2 cellular contexts compared by ENCODE assay signal in genomic region chr3:193240436-193240849, GRCh38.
TF ChIP-seq lines count a peak whose summit lies in the region.

No MANE protein-coding gene starts in this region.

TF ChIP-seq in GM23338, 12 proteins besides CTCF, POLR2A, EP300 and RAD21 (continued from another document):
- TF ChIP-seq, protein P1, sequence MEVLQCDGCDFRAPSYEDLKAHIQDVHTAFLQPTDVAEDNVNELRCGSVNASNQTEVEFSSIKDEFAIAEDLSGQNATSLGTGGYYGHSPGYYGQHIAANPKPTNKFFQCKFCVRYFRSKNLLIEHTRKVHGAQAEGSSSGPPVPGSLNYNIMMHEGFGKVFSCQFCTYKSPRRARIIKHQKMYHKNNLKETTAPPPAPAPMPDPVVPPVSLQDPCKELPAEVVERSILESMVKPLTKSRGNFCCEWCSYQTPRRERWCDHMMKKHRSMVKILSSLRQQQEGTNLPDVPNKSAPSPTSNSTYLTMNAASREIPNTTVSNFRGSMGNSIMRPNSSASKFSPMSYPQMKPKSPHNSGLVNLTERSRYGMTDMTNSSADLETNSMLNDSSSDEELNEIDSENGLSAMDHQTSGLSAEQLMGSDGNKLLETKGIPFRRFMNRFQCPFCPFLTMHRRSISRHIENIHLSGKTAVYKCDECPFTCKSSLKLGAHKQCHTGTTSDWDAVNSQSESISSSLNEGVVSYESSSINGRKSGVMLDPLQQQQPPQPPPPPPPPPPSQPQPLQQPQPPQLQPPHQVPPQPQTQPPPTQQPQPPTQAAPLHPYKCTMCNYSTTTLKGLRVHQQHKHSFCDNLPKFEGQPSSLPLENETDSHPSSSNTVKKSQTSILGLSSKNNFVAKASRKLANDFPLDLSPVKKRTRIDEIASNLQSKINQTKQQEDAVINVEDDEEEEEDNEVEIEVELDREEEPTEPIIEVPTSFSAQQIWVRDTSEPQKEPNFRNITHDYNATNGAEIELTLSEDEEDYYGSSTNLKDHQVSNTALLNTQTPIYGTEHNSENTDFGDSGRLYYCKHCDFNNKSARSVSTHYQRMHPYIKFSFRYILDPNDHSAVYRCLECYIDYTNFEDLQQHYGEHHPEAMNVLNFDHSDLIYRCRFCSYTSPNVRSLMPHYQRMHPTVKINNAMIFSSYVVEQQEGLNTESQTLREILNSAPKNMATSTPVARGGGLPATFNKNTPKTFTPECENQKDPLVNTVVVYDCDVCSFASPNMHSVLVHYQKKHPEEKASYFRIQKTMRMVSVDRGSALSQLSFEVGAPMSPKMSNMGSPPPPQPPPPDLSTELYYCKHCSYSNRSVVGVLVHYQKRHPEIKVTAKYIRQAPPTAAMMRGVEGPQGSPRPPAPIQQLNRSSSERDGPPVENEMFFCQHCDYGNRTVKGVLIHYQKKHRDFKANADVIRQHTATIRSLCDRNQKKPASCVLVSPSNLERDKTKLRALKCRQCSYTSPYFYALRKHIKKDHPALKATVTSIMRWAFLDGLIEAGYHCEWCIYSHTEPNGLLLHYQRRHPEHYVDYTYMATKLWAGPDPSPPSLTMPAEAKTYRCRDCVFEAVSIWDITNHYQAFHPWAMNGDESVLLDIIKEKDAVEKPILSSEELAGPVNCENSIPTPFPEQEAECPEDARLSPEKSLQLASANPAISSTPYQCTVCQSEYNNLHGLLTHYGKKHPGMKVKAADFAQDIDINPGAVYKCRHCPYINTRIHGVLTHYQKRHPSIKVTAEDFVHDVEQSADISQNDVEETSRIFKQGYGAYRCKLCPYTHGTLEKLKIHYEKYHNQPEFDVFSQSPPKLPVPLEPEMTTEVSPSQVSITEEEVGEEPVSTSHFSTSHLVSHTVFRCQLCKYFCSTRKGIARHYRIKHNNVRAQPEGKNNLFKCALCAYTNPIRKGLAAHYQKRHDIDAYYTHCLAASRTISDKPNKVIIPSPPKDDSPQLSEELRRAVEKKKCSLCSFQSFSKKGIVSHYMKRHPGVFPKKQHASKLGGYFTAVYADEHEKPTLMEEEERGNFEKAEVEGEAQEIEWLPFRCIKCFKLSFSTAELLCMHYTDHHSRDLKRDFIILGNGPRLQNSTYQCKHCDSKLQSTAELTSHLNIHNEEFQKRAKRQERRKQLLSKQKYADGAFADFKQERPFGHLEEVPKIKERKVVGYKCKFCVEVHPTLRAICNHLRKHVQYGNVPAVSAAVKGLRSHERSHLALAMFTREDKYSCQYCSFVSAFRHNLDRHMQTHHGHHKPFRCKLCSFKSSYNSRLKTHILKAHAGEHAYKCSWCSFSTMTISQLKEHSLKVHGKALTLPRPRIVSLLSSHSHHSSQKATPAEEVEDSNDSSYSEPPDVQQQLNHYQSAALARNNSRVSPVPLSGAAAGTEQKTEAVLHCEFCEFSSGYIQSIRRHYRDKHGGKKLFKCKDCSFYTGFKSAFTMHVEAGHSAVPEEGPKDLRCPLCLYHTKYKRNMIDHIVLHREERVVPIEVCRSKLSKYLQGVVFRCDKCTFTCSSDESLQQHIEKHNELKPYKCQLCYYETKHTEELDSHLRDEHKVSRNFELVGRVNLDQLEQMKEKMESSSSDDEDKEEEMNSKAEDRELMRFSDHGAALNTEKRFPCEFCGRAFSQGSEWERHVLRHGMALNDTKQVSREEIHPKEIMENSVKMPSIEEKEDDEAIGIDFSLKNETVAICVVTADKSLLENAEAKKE (CRISPR knock-in tag; IDR thresholded peaks at IDR 0.05): no peak
- TF ChIP-seq, protein P2, sequence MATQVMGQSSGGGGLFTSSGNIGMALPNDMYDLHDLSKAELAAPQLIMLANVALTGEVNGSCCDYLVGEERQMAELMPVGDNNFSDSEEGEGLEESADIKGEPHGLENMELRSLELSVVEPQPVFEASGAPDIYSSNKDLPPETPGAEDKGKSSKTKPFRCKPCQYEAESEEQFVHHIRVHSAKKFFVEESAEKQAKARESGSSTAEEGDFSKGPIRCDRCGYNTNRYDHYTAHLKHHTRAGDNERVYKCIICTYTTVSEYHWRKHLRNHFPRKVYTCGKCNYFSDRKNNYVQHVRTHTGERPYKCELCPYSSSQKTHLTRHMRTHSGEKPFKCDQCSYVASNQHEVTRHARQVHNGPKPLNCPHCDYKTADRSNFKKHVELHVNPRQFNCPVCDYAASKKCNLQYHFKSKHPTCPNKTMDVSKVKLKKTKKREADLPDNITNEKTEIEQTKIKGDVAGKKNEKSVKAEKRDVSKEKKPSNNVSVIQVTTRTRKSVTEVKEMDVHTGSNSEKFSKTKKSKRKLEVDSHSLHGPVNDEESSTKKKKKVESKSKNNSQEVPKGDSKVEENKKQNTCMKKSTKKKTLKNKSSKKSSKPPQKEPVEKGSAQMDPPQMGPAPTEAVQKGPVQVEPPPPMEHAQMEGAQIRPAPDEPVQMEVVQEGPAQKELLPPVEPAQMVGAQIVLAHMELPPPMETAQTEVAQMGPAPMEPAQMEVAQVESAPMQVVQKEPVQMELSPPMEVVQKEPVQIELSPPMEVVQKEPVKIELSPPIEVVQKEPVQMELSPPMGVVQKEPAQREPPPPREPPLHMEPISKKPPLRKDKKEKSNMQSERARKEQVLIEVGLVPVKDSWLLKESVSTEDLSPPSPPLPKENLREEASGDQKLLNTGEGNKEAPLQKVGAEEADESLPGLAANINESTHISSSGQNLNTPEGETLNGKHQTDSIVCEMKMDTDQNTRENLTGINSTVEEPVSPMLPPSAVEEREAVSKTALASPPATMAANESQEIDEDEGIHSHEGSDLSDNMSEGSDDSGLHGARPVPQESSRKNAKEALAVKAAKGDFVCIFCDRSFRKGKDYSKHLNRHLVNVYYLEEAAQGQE (IDR thresholded peaks at IDR 0.05; ENCODE audit: unreplicated experiment): no peak
- TF ChIP-seq, protein P3, sequence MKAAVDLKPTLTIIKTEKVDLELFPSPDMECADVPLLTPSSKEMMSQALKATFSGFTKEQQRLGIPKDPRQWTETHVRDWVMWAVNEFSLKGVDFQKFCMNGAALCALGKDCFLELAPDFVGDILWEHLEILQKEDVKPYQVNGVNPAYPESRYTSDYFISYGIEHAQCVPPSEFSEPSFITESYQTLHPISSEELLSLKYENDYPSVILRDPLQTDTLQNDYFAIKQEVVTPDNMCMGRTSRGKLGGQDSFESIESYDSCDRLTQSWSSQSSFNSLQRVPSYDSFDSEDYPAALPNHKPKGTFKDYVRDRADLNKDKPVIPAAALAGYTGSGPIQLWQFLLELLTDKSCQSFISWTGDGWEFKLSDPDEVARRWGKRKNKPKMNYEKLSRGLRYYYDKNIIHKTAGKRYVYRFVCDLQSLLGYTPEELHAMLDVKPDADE (IDR thresholded peaks at IDR 0.05): no peak

TF ChIP-seq in WTC11, 78 proteins besides CTCF, POLR2A, EP300 and RAD21 (continued from another document):
- TF ChIP-seq MLX (CRISPR knock-in tag; IDR thresholded peaks at IDR 0.05): no peak
- no peak for TF ChIP-seq RELA (CRISPR knock-in tag; IDR thresholded peaks at IDR 0.05; ENCODE audit: borderline replicate concordance)
- TF ChIP-seq ZNF396 (CRISPR knock-in tag; IDR thresholded peaks at IDR 0.05; ENCODE audit: borderline replicate concordance): no peak
